22 cellular contexts compared by ENCODE assay signal in the genomic region with DNA sequence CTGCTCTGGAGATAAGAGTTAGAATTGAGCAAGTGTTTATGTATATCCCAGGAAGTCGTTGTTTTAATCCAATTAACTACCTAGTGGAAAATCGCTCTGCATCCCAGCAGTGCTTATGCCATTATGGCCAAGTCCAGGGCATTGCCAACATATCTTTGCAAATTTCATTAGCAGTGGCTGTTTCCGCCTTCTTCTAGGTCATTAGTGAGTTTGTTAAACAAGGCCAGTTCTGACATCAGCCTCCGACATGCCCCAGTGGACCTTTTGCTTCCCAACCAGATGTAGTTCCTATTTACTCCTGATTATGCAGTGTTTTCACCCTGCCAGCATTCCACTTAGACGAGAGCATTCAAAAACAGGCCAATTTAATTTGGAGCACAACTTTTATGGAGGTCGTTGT.
"Had no signal": no experiment of that assay in that cellular context is flagged by ENCODE, and none has a peak within 500 bp of the region (broad histone marks: within the 10 kb centered on the region; RNA-seq: fewer than 3 reads in every experiment).

No MANE protein-coding gene starts in this region.

- H3K36me3 ChIP-seq: SJSA1 had no signal

- ATAC-seq: activated CD8-positive, alpha-beta memory T cell treated with anti-CD3 and anti-CD28 coated beads, Interleukin-2, amount 10 ng/mL, durations not matched to agents 7 days and 5 days; activated T-cell treated with anti-CD3 and anti-CD28 coated beads, Interleukin-2, amount 50 U/mL, for 4 hours; Panc1; T-helper 17 cell had no signal

- H3K4me3 ChIP-seq: coronary artery, SJSA1 had no signal

- DNase-seq: activated CD4-positive, alpha-beta T cell treated with anti-CD3 and anti-CD28 coated beads, Interleukin-2, amount 10 ng/mL, durations not matched to agents 24 days and 14 days; activated CD4-positive, alpha-beta T cell treated with anti-CD3 and anti-CD28 coated beads, Interleukin-2, amount 50 U/mL, for 48 hours; activated CD4-positive, CD25-positive, alpha-beta regulatory T cell treated with anti-CD3 and anti-CD28 coated beads, Interleukin-2, amount 50 U/mL, for 72 hours; activated CD8-positive, alpha-beta memory T cell treated with anti-CD3 and anti-CD28 coated beads, Interleukin-2, amount 10 ng/mL, durations not matched to agents 7 days and 5 days; activated effector memory CD4-positive, alpha-beta T cell treated with anti-CD3 and anti-CD28 coated beads, Interleukin-2, amount 50 U/mL, for 16 hours; activated naive CD4-positive, alpha-beta T cell treated with anti-CD3 and anti-CD28 coated beads for 36 hours; activated T-cell treated with anti-CD3 and anti-CD28 coated beads, Interleukin-2, amount 50 U/mL, for 4 hours; caudate nucleus; Kasumi-1; KBM-7; NCI-H1417; NCI-H2029 treated with DMSO at 0.1 percent for 48 hours; NCI-H524; NK-92 treated with Interleukin-12 subunit alpha and Interleukin-12 subunit beta, amount 100 ng/mL, for 24 hours; OCI-M1; RPMI8226; SHP77; T-helper 17 cell; T-helper 9 cell had no signal

- H3K27me3 ChIP-seq: SJSA1 had no signal

- H3K9me3 ChIP-seq: SJSA1 had no signal

- H3K4me1 ChIP-seq: SJSA1 had no signal

- H3K27ac ChIP-seq: coronary artery, SJSA1 had no signal
